Comparison of ENCODE assay signal across 15 cellular contexts in genomic region chr20:57009775-57010174, GRCh38.
DNase-seq lines count a peak whose midpoint lies in the region; ATAC-seq and TF ChIP-seq lines count a peak whose summit lies in the region.
"Had no signal": no experiment of that assay in that cellular context is flagged by ENCODE, and none has a peak within 500 bp of the region (broad histone marks: within the 10 kb centered on the region; RNA-seq: fewer than 3 reads in every experiment).

No MANE protein-coding gene starts in this region.

- H3K4me3 Mint-ChIP-seq in nephron progenitor cell, result no peak overlapping the region
- H3K4me3 Mint-ChIP-seq in stimulated activated memory B cell treated with anti-CD40 and anti-IgM and Interleukin-4, amounts not matched to agents 10 μg/mL and 1 μg/mL and 100 μg/mL, for 72 hours, result no peak overlapping the region
- H3K4me3 Mint-ChIP-seq: CD4-positive, CD25-positive, alpha-beta regulatory T cell had no signal

- peaks cover 13% of the 10 kb centered on the region for H3K27me3 Mint-ChIP-seq in nephron progenitor cell (ENCODE audit: low read depth, poor library complexity)
- peaks cover 52% of the 10 kb centered on the region for H3K27me3 Mint-ChIP-seq in stimulated activated memory B cell treated with anti-CD40 and anti-IgM and Interleukin-4, amounts not matched to agents 10 μg/mL and 1 μg/mL and 100 μg/mL, for 72 hours

- CTCF ChIA-PET in HEK293T (lab: Yijun Ruan, JAX), result no interaction called here

- no peak overlapping the region for H3K27ac ChIP-seq in aorta (ENCODE audit: low read depth in 1 of 2, low read length in 2 of 2)
- H3K27ac ChIP-seq: GM23248 had no signal

- H3K4me1 Mint-ChIP-seq in nephron progenitor cell, result peaks cover 63% of the 10 kb centered on the region
- H3K4me1 Mint-ChIP-seq in stimulated activated memory B cell treated with anti-CD40 and anti-IgM and Interleukin-4, amounts not matched to agents 10 μg/mL and 1 μg/mL and 100 μg/mL, for 72 hours, result peaks cover 10% of the 10 kb centered on the region
- H3K4me1 Mint-ChIP-seq: CD4-positive, CD25-positive, alpha-beta regulatory T cell had no signal

- H3K4me3 ChIP-seq in aorta (ENCODE audit: low read length in 2 of 2), result no peak overlapping the region
- H3K4me3 ChIP-seq: A549, GM23248 had no signal

- POLR2A ChIA-PET in HEK293T (lab: Yijun Ruan, JAX), result no interaction called here

- peak overlapping the region; percentile 94 for H3K27ac Mint-ChIP-seq in nephron progenitor cell
- H3K27ac Mint-ChIP-seq in stimulated activated memory B cell treated with anti-CD40 and anti-IgM and Interleukin-4, amounts not matched to agents 10 μg/mL and 1 μg/mL and 100 μg/mL, for 72 hours, result no peak overlapping the region
- H3K27ac Mint-ChIP-seq: CD4-positive, CD25-positive, alpha-beta regulatory T cell had no signal

- H3K4me1 ChIP-seq in aorta (ENCODE audit: control insufficient read depth in 1 of 2, insufficient read depth in 2 of 2, low read length in 2 of 2), result no peaks in the 10 kb centered on the region
- H3K4me1 ChIP-seq: BE2C had no signal

- no peaks in the 10 kb centered on the region for H3K36me3 Mint-ChIP-seq in nephron progenitor cell (ENCODE audit: low read depth)
- no peaks in the 10 kb centered on the region for H3K36me3 Mint-ChIP-seq in stimulated activated memory B cell treated with anti-CD40 and anti-IgM and Interleukin-4, amounts not matched to agents 10 μg/mL and 1 μg/mL and 100 μg/mL, for 72 hours
- H3K36me3 Mint-ChIP-seq: CD4-positive, CD25-positive, alpha-beta regulatory T cell had no signal

- ATAC-seq in stimulated activated memory B cell treated with anti-CD40 and anti-IgM and Interleukin-4, amounts not matched to agents 10 μg/mL and 1 μg/mL and 100 μg/mL, for 72 hours, result peak; percentile 48
- ATAC-seq in aorta (ENCODE audit: low FRiP score), result no peak
- ATAC-seq: A549, HepG2 had no signal

- no peak for TF ChIP-seq CTCF in nephron progenitor cell (IDR thresholded peaks at IDR 0.05)

- WGBS in aorta, 2 donors, result 65 to 67% methylated on average over 7 of the region's 7 CpGs

- H3K9me3 Mint-ChIP-seq in nephron progenitor cell, result no peaks in the 10 kb centered on the region
- H3K9me3 Mint-ChIP-seq in stimulated activated memory B cell treated with anti-CD40 and anti-IgM and Interleukin-4, amounts not matched to agents 10 μg/mL and 1 μg/mL and 100 μg/mL, for 72 hours, result peaks cover 3% of the 10 kb centered on the region

- intact Hi-C loops in aorta (cut with DNase I), result no loop called here

- DNase-seq in HEK293T (ENCODE audit: extremely low spot score), result no peak
- DNase-seq in nephron progenitor cell, result no peak
- no peak for DNase-seq in NCI-H2196 (lab: John Stamatoyannopoulos, UW; ENCODE audit: unreplicated experiment)
- no peak for DNase-seq in GM19240 (ENCODE audit: insufficient read length, low spot score)
- DNase-seq in aorta, result no peak
- DNase-seq in cerebellar cortex (ENCODE audit: low spot score), result no peak
- DNase-seq: BE2C; Calu3; CD4-positive, CD25-positive, alpha-beta regulatory T cell; DMS 273 treated with DMSO at 0.1 percent for 48 hours; GM23248; H7 had no signal

- no peaks in the 10 kb centered on the region for H3K36me3 ChIP-seq in aorta (ENCODE audit: control insufficient read depth in 1 of 2, insufficient read depth in 2 of 2, low read length in 1 of 2)
- H3K36me3 ChIP-seq: BE2C had no signal

- H3K9me3 ChIP-seq in aorta (ENCODE audit: control insufficient read depth, low read length), result peaks cover 2% of the 10 kb centered on the region
- H3K9me3 ChIP-seq: A549, BE2C had no signal

- H3K27me3 ChIP-seq in aorta (ENCODE audit: control insufficient read depth in 1 of 2, insufficient read depth in 2 of 2, low read length in 1 of 2), result peaks cover 0 to 2% of the 10 kb centered on the region in 2 donors
- H3K27me3 ChIP-seq: BE2C had no signal

TF ChIP-seq in HEK293T, 16 proteins besides CTCF, POLR2A, EP300 and RAD21:
- 0 out of 2 replicates have a peak, but pooled peaks have one; percentile 18 for TF ChIP-seq PKNOX1 (IDR thresholded peaks at IDR 0.05)
- no peak for TF ChIP-seq ZNF384 (IDR thresholded peaks at IDR 0.05)
TF ChIP-seq in HEK293T: peak in this region for 1.
